ENCODE assay signal across 11 cellular contexts in the genomic region with DNA sequence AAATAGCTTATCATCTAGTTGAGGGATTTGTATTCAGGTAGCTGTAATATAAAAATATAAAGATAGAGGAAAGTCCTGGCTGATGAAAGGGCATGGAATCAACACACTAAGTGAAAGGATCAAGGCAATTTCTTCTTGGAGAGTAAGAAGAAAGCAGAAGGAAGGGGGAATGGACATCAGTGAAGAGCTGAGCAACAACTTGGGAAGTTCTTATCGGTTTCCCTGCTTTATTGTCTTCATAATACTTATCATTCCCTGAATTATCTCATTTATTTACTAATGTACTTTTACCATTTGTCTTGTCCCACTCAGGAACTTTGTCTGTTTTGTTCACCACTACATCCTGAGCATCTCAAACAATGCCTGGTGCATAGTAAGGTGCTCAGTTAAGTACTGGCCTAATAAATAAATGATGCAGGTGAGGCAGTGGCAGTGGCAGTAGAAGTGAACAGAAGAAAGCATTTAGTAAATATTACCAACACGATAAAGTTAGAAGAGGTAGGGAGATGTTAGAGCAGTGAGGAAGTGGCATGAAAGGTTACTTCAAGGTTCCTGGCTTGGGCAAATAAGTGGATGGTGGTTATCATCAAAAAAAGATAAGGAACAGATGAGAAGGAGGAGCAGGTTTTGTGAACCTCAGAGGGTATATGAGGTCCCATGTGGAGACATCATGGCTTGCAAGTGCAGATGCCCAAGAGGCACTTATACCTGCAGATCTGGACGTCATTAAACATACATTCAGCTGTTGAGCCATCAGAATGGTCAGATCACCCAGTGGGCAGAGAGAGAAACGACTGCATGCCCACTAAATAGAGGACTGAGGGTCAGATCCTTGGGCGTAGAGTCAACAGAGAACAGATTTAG. TPM values are rescaled to one million over a fixed set of nuclear protein-coding genes. Genes with fewer than 3 reads are reported as not detected.
DNase-seq lines count a peak whose midpoint lies in the region; ATAC-seq, FAIRE-seq and TF ChIP-seq lines count a peak whose summit lies in the region.
"Had no signal": no experiment of that assay in that cellular context is flagged by ENCODE, and none has a peak within 500 bp of the region (broad histone marks: within the 10 kb centered on the region; RNA-seq: fewer than 3 reads in every experiment).

No MANE protein-coding gene starts in this region.

- H3K27ac ChIP-seq in RWPE2 (ENCODE audit: poor library complexity, severe bottlenecking) (peak overlapping the region; percentile 87), H1 (ENCODE audit: low read depth, low read length) (no peak overlapping the region)

- H3K18ac ChIP-seq in H1 (ENCODE audit: extremely low read depth, low read length) = no peak overlapping the region

- H2BK120ac ChIP-seq in H1 (replicated peaks; ENCODE audit: low read depth, low read length) = no peak overlapping the region

- H4K20me1 ChIP-seq in H1 (replicated peaks in 1 of 2; ENCODE audit: control insufficient read depth in 1 of 2, insufficient read depth in 2 of 2, low read length in 2 of 2) = peaks cover 3 to 5% of the 10 kb centered on the region in 2 experiments

- H2BK5ac ChIP-seq in H1 (ENCODE audit: low read depth, low read length) = peak overlapping the region; percentile 42; the same call in 1 of the 2 replicates

- peak overlapping the region in 1 of 2 experiments; percentile 71; a peak in 1 of 4 replicates for H3K4me2 ChIP-seq in H1 (ENCODE audit: insufficient read depth in 1 of 2, low read depth in 2 of 2, low read length in 2 of 2)

- H3K27me3 ChIP-seq in RWPE2 (ENCODE audit: insufficient read depth, poor library complexity, severe bottlenecking) (no peaks in the 10 kb centered on the region), H1 (replicated peaks in 1 of 4; ENCODE audit: control insufficient read depth in 3 of 4, extremely low read depth in 1 of 4, insufficient read depth in 3 of 4, low read length in 3 of 4) (no peaks in the 10 kb centered on the region)

- peak overlapping the region; percentile 29 for H4K91ac ChIP-seq in H1 (replicated peaks; ENCODE audit: insufficient read length, low read length)

- TF ChIP-seq CTCF in RWPE2 (IDR thresholded peaks at IDR 0.05; ENCODE audit: poor library complexity, severe bottlenecking) (no peak), H1 (IDR thresholded peaks at IDR 0.05; ENCODE audit: control extremely low read depth in 1 of 3, insufficient read depth in 1 of 3, low read depth in 1 of 3, low read length in 3 of 3) (no peak), progenitor cell of endocrine pancreas (IDR thresholded peaks at IDR 0.05; ENCODE audit: unreplicated experiment) (no peak)

- peaks cover 20% of the 10 kb centered on the region for H3K4me1 Mint-ChIP-seq in progenitor cell of endocrine pancreas (ENCODE audit: low read depth)

- TF ChIP-seq POLR2A in H1 (IDR thresholded peaks at IDR 0.05; ENCODE audit: control extremely low read depth in 1 of 2, low read depth in 2 of 2, low read length in 2 of 2) = no peak

- CTCF ChIA-PET in H1 (lab: Charles Lee; ENCODE audit: partially characterized antibody) = interaction anchor here (1.0 to 3.1 kb wide), 7 partner anchors 24 to 84 kb away, joined by 3 to 12 read pairs (median 4); no protein-coding TSS in a partner anchor

- no peak overlapping the region for H2AK5ac ChIP-seq in H1 (ENCODE audit: low read depth, low read length)

- H3K9me3 Mint-ChIP-seq in progenitor cell of endocrine pancreas (ENCODE audit: low read depth) = no peaks in the 10 kb centered on the region

- H3K4me3 ChIP-seq in RWPE2 (ENCODE audit: severe bottlenecking) (no peak overlapping the region), H1 (ENCODE audit: extremely low read depth in 1 of 4, insufficient read depth in 2 of 4, low read depth in 3 of 4, low read length in 4 of 4) (no peak overlapping the region)

- H3K9ac ChIP-seq in H1 (replicated peaks in 1 of 4; ENCODE audit: extremely low read depth in 1 of 4, low read depth in 3 of 4, low read length in 3 of 4) = no peak overlapping the region

- H3K14ac ChIP-seq in H1 (ENCODE audit: insufficient read length) = no peak overlapping the region

- H2BK12ac ChIP-seq in H1 (ENCODE audit: low read depth, low read length) = peak overlapping the region; percentile 55

- no peak overlapping the region for H3K23ac ChIP-seq in H1 (ENCODE audit: insufficient read length)

- WGBS in H1 (ENCODE audit: extremely low coverage in 1 of 2, insufficient coverage in 1 of 2, insufficient read length in 1 of 2, insufficient replicate concordance in 2 of 2, low coverage in 1 of 2, low lambda C conversion rate in 2 of 2, missing lambda C conversion rate in 1 of 2), 2 experiments = 88% methylated on average over 5 of the region's 5 CpGs; no CpG with 5 or more reads in 1 of the 2 experiments

- intact Hi-C loops in sciatic nerve (cut with DNase I) = no loop called here

- no peak for TF ChIP-seq EP300 in H1 (IDR thresholded peaks at IDR 0.05; ENCODE audit: borderline replicate concordance in 1 of 2, low read depth in 2 of 2, low read length in 2 of 2)

- peak overlapping the region; percentile 92 for H3K4me3 Mint-ChIP-seq in progenitor cell of endocrine pancreas (ENCODE audit: low read depth)

- H3K27me3 Mint-ChIP-seq in progenitor cell of endocrine pancreas = peaks cover 2% of the 10 kb centered on the region

- H3K56ac ChIP-seq in H1 (replicated peaks; ENCODE audit: insufficient read length, low read depth, low read length) = no peak overlapping the region

- TF ChIP-seq RAD21 in H1 (IDR thresholded peaks at IDR 0.05 in 1 of 2, conservative IDR thresholded peaks at IDR 0.05 in 1 of 2; ENCODE audit: low read depth in 2 of 2, low read length in 2 of 2) = no peak

- H3K36me3 Mint-ChIP-seq in progenitor cell of endocrine pancreas (ENCODE audit: insufficient read depth) = no peaks in the 10 kb centered on the region

- DNase-seq in DMS53 (lab: John Stamatoyannopoulos, UW) (peak; percentile 63), DMS53 treated with DMSO at 0.1 percent for 48 hours (lab: John Stamatoyannopoulos, UW; ENCODE audit: unreplicated experiment) (no peak), RWPE2 (ENCODE audit: low spot score) (no peak), H1 (ENCODE audit: low read depth in 1 of 2, low spot score in 2 of 2) (no peak), progenitor cell of endocrine pancreas (ENCODE audit: low spot score, unreplicated experiment) (no peak), sciatic nerve (ENCODE audit: low spot score) (no peak)
- DNase-seq: DMS79; stimulated activated CD4-positive, alpha-beta T cell treated with anti-CD3 and anti-CD28 coated beads, Interleukin-12 subunit alpha, Interleukin-12 subunit beta, amount 100 ng/mL, for 4 hours; stimulated activated CD8-positive, alpha-beta memory T cell treated with anti-CD3 and anti-CD28 coated beads, Interleukin-4, amount 100 ng/mL, for 48 hours had no signal

- H3K36me3 ChIP-seq in RWPE2 (ENCODE audit: low read depth) (no peaks in the 10 kb centered on the region), H1 (ENCODE audit: control insufficient read depth in 2 of 4, insufficient read depth in 4 of 4, low read length in 3 of 4) (no peaks in the 10 kb centered on the region)

- no peak overlapping the region for H4K5ac ChIP-seq in H1 (ENCODE audit: insufficient read length, low read depth, low read length)

- H2BK15ac ChIP-seq in H1 (ENCODE audit: low read length) = peak overlapping the region; percentile 83

- H3K27ac Mint-ChIP-seq in progenitor cell of endocrine pancreas = peak overlapping the region; percentile 99

- no peaks in the 10 kb centered on the region; the same call in 1 of the 2 replicates for H3K23me2 ChIP-seq in H1 (ENCODE audit: low read depth, low read length)

- peak overlapping the region; percentile 88 for H2BK20ac ChIP-seq in H1 (ENCODE audit: low read length)

- no peak for FAIRE-seq in H1 (lab: Jason Lieb, UNC)

- POLR2A ChIA-PET in H1 (lab: Charles Lee; ENCODE audit: partially characterized antibody) = interaction anchor here (0.7 kb wide), 1 partner anchor 22 kb away, joined by 3 read pairs; no protein-coding TSS in a partner anchor

- H3K4ac ChIP-seq in H1 (replicated peaks; ENCODE audit: insufficient read length, low read depth, low read length) = peak overlapping the region; percentile 74

- H3K4me1 ChIP-seq in RWPE2 (ENCODE audit: insufficient read depth, poor library complexity, severe bottlenecking) (peaks cover 9% of the 10 kb centered on the region), H1 (replicated peaks in 1 of 4; ENCODE audit: control insufficient read depth in 3 of 4, insufficient read depth in 4 of 4, low read length in 3 of 4) (peaks cover 0 to 4% (median 2%) of the 10 kb centered on the region in 4 experiments; a peak in 4 of 7 replicates)

- peaks cover 3 to 28% of the 10 kb centered on the region in 2 experiments; a peak in 3 of 4 replicates for H3K79me2 ChIP-seq in H1 (ENCODE audit: control insufficient read depth in 1 of 2, insufficient read depth in 2 of 2, low read length in 2 of 2)

- no peak overlapping the region for H2AFZ ChIP-seq in H1 (ENCODE audit: low read length)

- H3K9me3 ChIP-seq in RWPE2 (ENCODE audit: severe bottlenecking) = no peaks in the 10 kb centered on the region
- H3K9me3 ChIP-seq in H1 (ENCODE audit: insufficient read depth in 2 of 2, low read depth in 1 of 2, low read length in 1 of 2) = no peaks in the 10 kb centered on the region

- no peak for ATAC-seq in RWPE2 (ENCODE audit: low read depth)
- ATAC-seq in HG02885 (IDR thresholded peaks at IDR 0.05; ENCODE audit: poor library complexity, unreplicated experiment) = no peak
- ATAC-seq in sciatic nerve = no peak
- no peak for ATAC-seq in GM19452 (IDR thresholded peaks at IDR 0.05; ENCODE audit: unreplicated experiment)

- no peaks in the 10 kb centered on the region for H3K79me1 ChIP-seq in H1 (ENCODE audit: low read depth, low read length)

- H4K8ac ChIP-seq in H1 (ENCODE audit: extremely low read depth, insufficient read depth, low read length) = no peak overlapping the region

RNA-seq across cellular contexts. Expression of a gene that starts 1.9 kb away (rescaled TPM):
- 15.6 and 16.6 TPM in 2 replicates for total RNA-seq in H1 (2021; fragmentation: NEBNext Ultra II Directional; extraction: Animal tissue kit (Norgen Biotek cat#: 25700))
- 5.6 and 8.5 TPM in 2 replicates for polyA plus RNA-seq in H1 (2011; rRNA removed)
- 8.5 TPM for polyA plus RNA-seq in H1 (2011; cell fraction: cytosol; rRNA removed)
- 6.9 TPM for polyA plus RNA-seq in H1 (2011; cell fraction: nucleus; rRNA removed)
- polyA plus RNA-seq in H1 (2012, experiment 1 of 2) = 8.5 to 13.2 TPM (median 10.3 TPM) in 4 replicates
- polyA plus RNA-seq in H1 (2012, experiment 2 of 2) = 1.0 TPM
- polyA plus RNA-seq in H1 (2013, experiment 1 of 2) = 7.5 TPM
- polyA plus RNA-seq in H1 (2013, experiment 2 of 2) = 7.3 TPM
- polyA minus RNA-seq in H1 (2011; rRNA and poly(A)+ RNA removed) = 30.0 and 36.8 TPM in 2 replicates
- 13.9 TPM for polyA minus RNA-seq in H1 (2011; cell fraction: cytosol; rRNA and poly(A)+ RNA removed)
- polyA minus RNA-seq in H1 (2011; cell fraction: nucleus; rRNA and poly(A)+ RNA removed) = 34.4 TPM
- total RNA-seq in progenitor cell of endocrine pancreas (16.6 and 17.3 TPM in 2 replicates), sciatic nerve (33.0 TPM)
